8 cellular contexts compared by ENCODE assay signal in the genomic region with DNA sequence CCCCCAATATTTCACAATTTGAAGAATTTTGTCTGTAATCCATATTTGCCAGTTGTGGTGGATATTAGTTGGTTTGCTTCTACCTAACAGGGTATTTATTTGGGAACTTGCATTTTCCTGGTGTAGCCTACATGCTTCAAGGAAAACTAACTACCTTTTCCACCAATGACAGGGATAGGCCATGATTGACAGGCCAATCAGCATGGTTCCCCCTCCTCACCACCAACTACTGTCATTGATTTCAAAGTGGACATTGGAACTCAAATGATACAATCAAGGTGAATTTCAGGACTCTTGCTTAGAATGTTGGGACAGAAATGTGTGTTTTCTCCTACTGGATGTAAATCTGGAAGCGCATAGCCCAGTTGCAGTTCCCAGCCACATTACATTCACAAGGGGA.
"Had no signal": no experiment of that assay in that cellular context is flagged by ENCODE, and none has a peak within 500 bp of the region (broad histone marks: within the 10 kb centered on the region; RNA-seq: fewer than 3 reads in every experiment).

No MANE protein-coding gene starts in this region.

- H3K4me3 ChIP-seq: GM12878 had no signal

- ATAC-seq: GM12878 had no signal

- FAIRE-seq: G401.6, GM12878, GM12891, GM12892, GM18507, GM19239 had no signal

- DNase-seq: GDM1, GF-D8 had no signal
